12 cellular contexts compared by ENCODE assay signal in genomic region chr6:113457751-113458150, GRCh38.
"Had no signal": no experiment of that assay in that cellular context is flagged by ENCODE, and none has a peak within 500 bp of the region (broad histone marks: within the 10 kb centered on the region; RNA-seq: fewer than 3 reads in every experiment).

No MANE protein-coding gene starts in this region.

- H3K27ac ChIP-seq: esophagus squamous epithelium, neutrophil, tibial artery had no signal

- H3K9me3 ChIP-seq: breast epithelium, esophagus squamous epithelium, heart right ventricle, neutrophil, tibial artery had no signal

- H3K9me3 Mint-ChIP-seq: activated CD4-positive, alpha-beta memory T cell treated with anti-CD3 and anti-CD28 coated beads, Interleukin-2, amount 10 ng/mL, durations not matched to agents 7 days and 5 days; stimulated activated effector memory CD8-positive, alpha-beta T cell treated with anti-CD3 and anti-CD28 coated beads, Interleukin-12 subunit alpha, Interleukin-12 subunit beta, amount 100 ng/mL, for 72 hours had no signal

- H3K27ac Mint-ChIP-seq: activated CD4-positive, alpha-beta memory T cell treated with anti-CD3 and anti-CD28 coated beads, Interleukin-2, amount 10 ng/mL, durations not matched to agents 7 days and 5 days; activated naive CD8-positive, alpha-beta T cell; stimulated activated effector memory CD8-positive, alpha-beta T cell treated with anti-CD3 and anti-CD28 coated beads, Interleukin-12 subunit alpha, Interleukin-12 subunit beta, amount 100 ng/mL, for 72 hours had no signal

- H3K4me1 Mint-ChIP-seq: activated CD4-positive, alpha-beta memory T cell treated with anti-CD3 and anti-CD28 coated beads, Interleukin-2, amount 10 ng/mL, durations not matched to agents 7 days and 5 days; stimulated activated effector memory CD8-positive, alpha-beta T cell treated with anti-CD3 and anti-CD28 coated beads, Interleukin-12 subunit alpha, Interleukin-12 subunit beta, amount 100 ng/mL, for 72 hours had no signal

- H3K27me3 ChIP-seq: breast epithelium, esophagus squamous epithelium, heart right ventricle, neutrophil, tibial artery had no signal

- H3K4me3 ChIP-seq: breast epithelium, esophagus squamous epithelium, heart right ventricle, tibial artery had no signal

- H3K4me3 Mint-ChIP-seq: activated CD4-positive, alpha-beta memory T cell treated with anti-CD3 and anti-CD28 coated beads, Interleukin-2, amount 10 ng/mL, durations not matched to agents 7 days and 5 days; activated naive CD8-positive, alpha-beta T cell; stimulated activated effector memory CD8-positive, alpha-beta T cell treated with anti-CD3 and anti-CD28 coated beads, Interleukin-12 subunit alpha, Interleukin-12 subunit beta, amount 100 ng/mL, for 72 hours had no signal

- H3K4me1 ChIP-seq: breast epithelium, esophagus squamous epithelium had no signal

- H3K27me3 Mint-ChIP-seq: activated CD4-positive, alpha-beta memory T cell treated with anti-CD3 and anti-CD28 coated beads, Interleukin-2, amount 10 ng/mL, durations not matched to agents 7 days and 5 days had no signal

- H3K36me3 Mint-ChIP-seq: activated naive CD8-positive, alpha-beta T cell; stimulated activated effector memory CD8-positive, alpha-beta T cell treated with anti-CD3 and anti-CD28 coated beads, Interleukin-12 subunit alpha, Interleukin-12 subunit beta, amount 100 ng/mL, for 72 hours had no signal

- H3K36me3 ChIP-seq: breast epithelium, esophagus squamous epithelium, heart right ventricle, neutrophil, tibial artery had no signal

- DNase-seq: activated CD4-positive, alpha-beta memory T cell treated with anti-CD3 and anti-CD28 coated beads, Interleukin-2, amount 10 ng/mL, durations not matched to agents 7 days and 5 days; activated gamma-delta T cell; activated T-cell treated with anti-CD3 and anti-CD28 coated beads, Interleukin-2, amount 50 U/mL, for 48 hours; esophagus squamous epithelium; left ventricle myocardium superior; SW 1271 had no signal
